ENCODE assay signal across 23 cellular contexts in genomic region chr2:28352104-28352503, GRCh38. TPM values are rescaled to one million over a fixed set of nuclear protein-coding genes. Genes with fewer than 3 reads are reported as not detected.
DNase-seq lines count a peak whose midpoint lies in the region; ATAC-seq, FAIRE-seq and TF ChIP-seq lines count a peak whose summit lies in the region.
"Had no signal": no experiment of that assay in that cellular context is flagged by ENCODE, and none has a peak within 500 bp of the region (broad histone marks: within the 10 kb centered on the region; RNA-seq: fewer than 3 reads in every experiment).

No MANE protein-coding gene starts in this region.

- H3K27ac Mint-ChIP-seq in naive thymus-derived CD8-positive, alpha-beta T cell: peak overlapping the region in 1 of 10 donors; percentile 70
- H3K27ac Mint-ChIP-seq: activated naive CD8-positive, alpha-beta T cell; GM23338 had no signal

- no peak for ATAC-seq in K562
- ATAC-seq in mucosa of descending colon: no peak
- no peak for ATAC-seq in naive thymus-derived CD8-positive, alpha-beta T cell
- ATAC-seq: A549, GM23338 had no signal

- no peaks in the 10 kb centered on the region for H3K79me2 ChIP-seq in K562 (ENCODE audit: control insufficient read depth, insufficient read depth, low read length)
- H3K79me2 ChIP-seq: parathyroid adenoma had no signal

- FAIRE-seq in K562 (lab: Jason Lieb, UNC): no peak
- FAIRE-seq: A549 had no signal

- H2AFZ ChIP-seq in K562 (ENCODE audit: low read depth, low read length): 0 out of 2 replicates have a peak overlapping the region, but pooled peaks have one; percentile 18
- H2AFZ ChIP-seq: GM23338, parathyroid adenoma had no signal

- H3K9me3 ChIP-seq in cardiac muscle cell (ENCODE audit: low read depth) (no peaks in the 10 kb centered on the region), right atrium auricular region (no peaks in the 10 kb centered on the region), K562 (replicated peaks; ENCODE audit: control insufficient read depth, insufficient read depth, low read depth, low read length) (no peaks in the 10 kb centered on the region), mucosa of descending colon (no peaks in the 10 kb centered on the region), suprapubic skin (no peaks in the 10 kb centered on the region)
- H3K9me3 ChIP-seq: A549, SJCRH30 had no signal

- peaks cover 9 to 26% (median 24%) of the 10 kb centered on the region in 4 donors for H3K4me1 Mint-ChIP-seq in naive thymus-derived CD8-positive, alpha-beta T cell
- H3K4me1 Mint-ChIP-seq: GM23338 had no signal

- TF ChIP-seq RAD21 in K562 (CRISPR knock-in tag; conservative IDR thresholded peaks at IDR 0.05 in 1 of 2, IDR thresholded peaks at IDR 0.05 in 1 of 2): no peak

- BruUV-seq in K562 (replicated peaks; lab: Mats Ljungman, UMichigan): no TSS peak

- 73% methylated on average over 5 of the region's 5 CpGs for WGBS in K562 (ENCODE audit: insufficient coverage, low coverage, missing lambda C conversion rate)
- no CpG with 5 or more reads among the region's 5 CpGs for WGBS in suprapubic skin

- in situ Hi-C loops in K562 (cut with MboI): no loop called here

- no peaks in the 10 kb centered on the region for H4K20me1 ChIP-seq in K562 (replicated peaks; ENCODE audit: control insufficient read depth, insufficient read depth, low read length)

- TF ChIP-seq POLR2A in K562 (conservative IDR thresholded peaks at IDR 0.05): no peak
- TF ChIP-seq POLR2A in suprapubic skin (IDR thresholded peaks at IDR 0.05): no peak

- no peaks in the 10 kb centered on the region for H3K36me3 Mint-ChIP-seq in naive thymus-derived CD8-positive, alpha-beta T cell
- H3K36me3 Mint-ChIP-seq: activated naive CD8-positive, alpha-beta T cell; CD14-positive monocyte had no signal

- H3K9me1 ChIP-seq in K562 (ENCODE audit: control insufficient read depth, insufficient read depth, low read length): no peaks in the 10 kb centered on the region

- H3K4me3 ChIP-seq in cardiac muscle cell: no peak overlapping the region
- no peak overlapping the region for H3K4me3 ChIP-seq in right atrium auricular region
- no peak overlapping the region for H3K4me3 ChIP-seq in K562
- no peak overlapping the region for H3K4me3 ChIP-seq in mucosa of descending colon
- H3K4me3 ChIP-seq in suprapubic skin: no peak overlapping the region
- H3K4me3 ChIP-seq: A549, GM23338, SJCRH30 had no signal

- no peaks in the 10 kb centered on the region for H3K9me3 Mint-ChIP-seq in naive thymus-derived CD8-positive, alpha-beta T cell
- H3K9me3 Mint-ChIP-seq: CD14-positive monocyte, GM23338 had no signal

- H3K27me3 ChIP-seq in cardiac muscle cell (no peaks in the 10 kb centered on the region), right atrium auricular region (no peaks in the 10 kb centered on the region), K562 (ENCODE audit: control insufficient read depth in 2 of 2, insufficient read depth in 2 of 2, low read length in 2 of 2) (no peaks in the 10 kb centered on the region), suprapubic skin (no peaks in the 10 kb centered on the region)
- H3K27me3 ChIP-seq: SJCRH30 had no signal

- H3K4me1 ChIP-seq in cardiac muscle cell (ENCODE audit: low read depth) (peaks cover 39% of the 10 kb centered on the region), right atrium auricular region (peaks cover 0 to 22% of the 10 kb centered on the region in 2 donors), K562 (replicated peaks in 1 of 2; ENCODE audit: control insufficient read depth in 2 of 2, insufficient read depth in 2 of 2, low read length in 2 of 2) (peaks cover 23 to 57% of the 10 kb centered on the region in 2 experiments), mucosa of descending colon (ENCODE audit: low read depth) (peaks cover 19% of the 10 kb centered on the region), suprapubic skin (peaks cover 31% of the 10 kb centered on the region)

- H3K27ac ChIP-seq in cardiac muscle cell: peak overlapping the region; percentile 88
- no peak overlapping the region for H3K27ac ChIP-seq in right atrium auricular region
- H3K27ac ChIP-seq in K562 (ENCODE audit: extremely low read depth, low read depth, low read length): no peak overlapping the region
- peak overlapping the region; percentile 25 for H3K27ac ChIP-seq in suprapubic skin
- H3K27ac ChIP-seq: parathyroid adenoma, SJCRH30 had no signal

- H3K36me3 ChIP-seq in cardiac muscle cell: no peaks in the 10 kb centered on the region
- H3K36me3 ChIP-seq in right atrium auricular region: no peaks in the 10 kb centered on the region
- no peaks in the 10 kb centered on the region for H3K36me3 ChIP-seq in K562 (ENCODE audit: control insufficient read depth, insufficient read depth, low read length)
- no peaks in the 10 kb centered on the region for H3K36me3 ChIP-seq in mucosa of descending colon (ENCODE audit: low read depth)
- H3K36me3 ChIP-seq in suprapubic skin: no peaks in the 10 kb centered on the region
- H3K36me3 ChIP-seq: SJCRH30 had no signal

- peak in 1 of 2 donors; percentile 74 for DNase-seq in cardiac muscle cell (ENCODE audit: low read depth in 1 of 2, low spot score in 1 of 2)
- DNase-seq in right atrium auricular region (ENCODE audit: low spot score): no peak
- DNase-seq in K562 (ENCODE audit: extremely low read depth in 1 of 4, low spot score in 3 of 4): no peak
- peak in 2 of 3 donors; percentile 19 to 36 for DNase-seq in mucosa of descending colon
- DNase-seq in suprapubic skin (ENCODE audit: low spot score in 2 of 2): peak in 1 of 2 donors; percentile 49
- DNase-seq in naive thymus-derived CD8-positive, alpha-beta T cell: no peak
- DNase-seq in NCI-H2029 (lab: John Stamatoyannopoulos, UW): no peak
- no peak for DNase-seq in NCI-H82 treated with DMSO at 0.1 percent for 48 hours (lab: John Stamatoyannopoulos, UW; ENCODE audit: unreplicated experiment)
- DNase-seq: activated CD4-positive, alpha-beta T cell treated with anti-CD3 and anti-CD28 coated beads for 48 hours; activated T-cell treated with anti-CD3 and anti-CD28 coated beads, Interleukin-2, amount 50 U/mL, for 48 hours; DMS153; hippocampal formation; KBM-7; NCI-H2081 treated with DMSO at 0.1 percent for 48 hours; NCI-H524; OCI-M1; SJCRH30; stimulated activated naive CD8-positive, alpha-beta T cell treated with anti-CD3 and anti-CD28 coated beads, Interleukin-15, Interleukin-2, amounts not matched to agents 100 U/mL and 50 U/mL, for 24 hours had no signal

- no peak for TF ChIP-seq EP300 in K562 (IDR thresholded peaks at IDR 0.05; ENCODE audit: low read length)
- TF ChIP-seq EP300 in suprapubic skin (IDR thresholded peaks at IDR 0.05): no peak

- H3K4me3 Mint-ChIP-seq in naive thymus-derived CD8-positive, alpha-beta T cell: no peak overlapping the region
- H3K4me3 Mint-ChIP-seq: activated naive CD8-positive, alpha-beta T cell; GM23338 had no signal

- POLR2A ChIA-PET in K562 (lab: Yijun Ruan, JAX): interaction anchor here (1.0 to 1.1 kb wide), 2 partner anchors 10 to 19 kb away, joined by 3 read pairs; no protein-coding TSS in a partner anchor
- POLR2A ChIA-PET in naive thymus-derived CD8-positive, alpha-beta T cell (lab: Charles Lee): no interaction called here

- peak overlapping the region in 1 of 2 experiments; percentile 65; a peak in 2 of 4 replicates for H3K9ac ChIP-seq in K562 (ENCODE audit: insufficient read depth in 1 of 2, low read depth in 2 of 2, low read length in 2 of 2)
- H3K9ac ChIP-seq: parathyroid adenoma had no signal

- peaks cover 0 to 3% (median 0%) of the 10 kb centered on the region in 5 donors for H3K27me3 Mint-ChIP-seq in naive thymus-derived CD8-positive, alpha-beta T cell
- H3K27me3 Mint-ChIP-seq: activated naive CD8-positive, alpha-beta T cell had no signal

- intact Hi-C loops in K562 (cut with micrococcal nuclease) (no loop called here), mucosa of descending colon (cut with DNase I, micrococcal nuclease) (no loop called here)

- CTCF ChIA-PET in K562 (lab: Yijun Ruan, JAX; ENCODE audit: low intra/inter-chr PET ratio): interaction anchor here (0.7 kb wide), 1 partner anchor 193 kb away, joined by 3 read pairs; no protein-coding TSS in a partner anchor

- no peak overlapping the region for H3K4me2 ChIP-seq in K562 (ENCODE audit: insufficient read depth, low read length)
- H3K4me2 ChIP-seq: A549, GM23338 had no signal

- TF ChIP-seq CTCF in cardiac muscle cell (IDR thresholded peaks at IDR 0.05; ENCODE audit: low read depth, low read length) (no peak), right atrium auricular region (IDR thresholded peaks at IDR 0.05) (no peak), K562 (IDR thresholded peaks at IDR 0.05 in 2 of 3, conservative IDR thresholded peaks at IDR 0.05 in 1 of 3; ENCODE audit: insufficient read depth in 2 of 3, low read depth in 1 of 3, low read length in 3 of 3) (no peak), mucosa of descending colon (IDR thresholded peaks at IDR 0.05) (no peak), suprapubic skin (IDR thresholded peaks at IDR 0.05) (no peak)

TF ChIP-seq in K562, 482 proteins besides CTCF, POLR2A, EP300 and RAD21 (continues in another document):
- no peak for TF ChIP-seq ZBTB1 (CRISPR knock-in tag; IDR thresholded peaks at IDR 0.05; ENCODE audit: borderline replicate concordance, low read depth)

RNA-seq across cellular contexts. Expression of gene FOSL2, which starts 40.6 kb away (rescaled TPM):
- total RNA-seq in cardiac muscle cell: 2.9 and 3.5 TPM in 2 replicates
- 2.0 TPM in 2 replicates for polyA plus RNA-seq in cardiac muscle cell
- total RNA-seq in right atrium auricular region: 100 to 1,000 TPM in 1 of 2 donors, 10 to 100 TPM in 1; 54.0 to 116 TPM
- total RNA-seq in K562 (2011; cell fraction: chromatin; rRNA removed; ENCODE audit: low replicate concordance): 0.77 and 2.2 TPM in 2 replicates
- 1.4 and 1.5 TPM in 2 replicates for total RNA-seq in K562 (2011; cell fraction: nucleolus; rRNA removed)
- total RNA-seq in K562 (2011; cell fraction: nucleoplasm; rRNA removed): 0.99 and 1.5 TPM in 2 replicates
- 0.86 and 1.4 TPM in 2 replicates for total RNA-seq in K562 (2014; rRNA removed)
- total RNA-seq in K562 (2014; rRNA removed; fragmentation: Illumina TruSeq; extraction: Trizol): 0.45 and 0.51 TPM in 2 replicates
- total RNA-seq in K562 (2015; rRNA removed; fragmentation: Illumina TruSeq; extraction: Trizol): 1.4 and 1.6 TPM in 2 replicates
- 2.9 and 3.1 TPM in 2 replicates for total RNA-seq in K562 (2021)
- polyA plus RNA-seq in K562 (2011; rRNA removed): 0.31 and 0.57 TPM in 2 replicates
- 0.34 and 0.51 TPM in 2 replicates for polyA plus RNA-seq in K562 (2011; cell fraction: cytosol; rRNA removed)
- polyA plus RNA-seq in K562 (2011; cell fraction: nucleus; rRNA removed): 0.77 and 1.00 TPM in 2 replicates
- polyA plus RNA-seq in K562 (2012): 2.4 and 4.6 TPM in 2 replicates
- polyA plus RNA-seq in K562 (2014; fragmentation: Illumina TruSeq; extraction: Trizol): 0.80 and 0.86 TPM in 2 replicates
- polyA plus RNA-seq in K562 (2014; fragmentation: Nextera tagmentation; extraction: Ambion mirVana): under 1 TPM; 0.04 to 0.07 TPM
- polyA plus RNA-seq in K562 (2014; rRNA removed): 0.88 and 0.91 TPM in 2 replicates
- polyA minus RNA-seq in K562 (2011; rRNA and poly(A)+ RNA removed): 0.35 and 0.51 TPM in 2 replicates
- 0.76 and 1.3 TPM in 2 replicates for polyA minus RNA-seq in K562 (2011; cell fraction: cytosol; rRNA and poly(A)+ RNA removed)
- 1.1 and 1.4 TPM in 2 replicates for polyA minus RNA-seq in K562 (2011; cell fraction: nucleus; rRNA and poly(A)+ RNA removed)
- total RNA-seq in mucosa of descending colon: 100 to 1,000 TPM; 160 to 166 (median 162) TPM
- total RNA-seq in suprapubic skin: 100 to 1,000 TPM; 298 to 370 (median 337) TPM
- total RNA-seq in naive thymus-derived CD8-positive, alpha-beta T cell: 1 to 10 TPM; 1.2 to 1.6 TPM
- 1 to 10 TPM in 1 of 3 donors, under 1 TPM in 2; 0.46 to 6.5 (median 0.85) TPM for polyA plus RNA-seq in naive thymus-derived CD8-positive, alpha-beta T cell

Comparison
In these comparisons a context has a peak if more than half of its experiments do, and no peak if none do; other contexts are left out.
1. H3K27ac ChIP-seq: peak in cardiac muscle cell (single experiment) and suprapubic skin (single experiment); none in right atrium auricular region (0 of 2) and K562 (single experiment).
2. RNA of gene FOSL2, which starts 40.6 kb away (total RNA-seq): 298 to 370 TPM in suprapubic skin, 160 to 166 TPM in mucosa of descending colon and 54.0 to 116 TPM in right atrium auricular region; 2.9 to 3.5 TPM in cardiac muscle cell, 1.2 to 1.6 TPM in naive thymus-derived CD8-positive, alpha-beta T cell and 0.45 to 3.1 TPM in K562; every median in the first group is over 10 times any median in the second.
3. DNase-seq: peak in mucosa of descending colon (2 of 3); none in right atrium auricular region (single experiment), K562 (0 of 4), naive thymus-derived CD8-positive, alpha-beta T cell (0 of 10), NCI-H2029 (single experiment) and NCI-H82 treated with DMSO at 0.1 percent for 48 hours (single experiment).